ENCODE assay signal across 8 cellular contexts in genomic region chr1:15836772-15837669, GRCh38. TPM values are rescaled to one million over a fixed set of nuclear protein-coding genes. Genes with fewer than 3 reads are reported as not detected.
DNase-seq lines count a peak whose midpoint lies in the region; ATAC-seq and TF ChIP-seq lines count a peak whose summit lies in the region.

No MANE protein-coding gene starts in this region.

- H3K27ac ChIP-seq in epithelial cell of prostate = peak overlapping the region; percentile 100
- H3K27ac ChIP-seq in trophoblast cell (ENCODE audit: low read depth, low read length) = no peak overlapping the region
- peak overlapping the region; percentile 99 to 100 for H3K27ac ChIP-seq in uterus

- intact Hi-C loops in uterus (cut with DNase I; ENCODE audit: low total_unique reads) = no loop called here

- no peaks in the 10 kb centered on the region for H3K36me3 ChIP-seq in trophoblast cell (ENCODE audit: control insufficient read depth in 1 of 2, insufficient read depth in 2 of 2, low read length in 2 of 2)
- H3K36me3 ChIP-seq in uterus = no peaks in the 10 kb centered on the region

- no peak overlapping the region for H2BK5ac ChIP-seq in trophoblast cell (ENCODE audit: low read depth, low read length, poor library complexity)

- TF ChIP-seq CTCF in HFFc6 (IDR thresholded peaks at IDR 0.05) (no peak), uterus (IDR thresholded peaks at IDR 0.05) (no peak)

- H3K4me1 ChIP-seq in trophoblast cell (ENCODE audit: control insufficient read depth in 1 of 2, insufficient read depth in 2 of 2, low read length in 2 of 2) (peaks cover 3 to 5% of the 10 kb centered on the region in 2 experiments), uterus (peaks cover 0 to 5% of the 10 kb centered on the region in 2 donors)

- no peak overlapping the region for H2AK5ac ChIP-seq in trophoblast cell (ENCODE audit: low read length)

- H3K4me3 ChIP-seq in trophoblast cell (ENCODE audit: low read depth, low read length) = no peak overlapping the region
- no peak overlapping the region for H3K4me3 ChIP-seq in uterus

- ATAC-seq in GM18868 (IDR thresholded peaks at IDR 0.05; ENCODE audit: unreplicated experiment) = no peak

- peaks cover 1% of the 10 kb centered on the region; the same call in 1 of the 2 replicates for H3K27me3 Mint-ChIP-seq in HFFc6 (ENCODE audit: insufficient read depth)

- peak overlapping the region; percentile 34 for H4K8ac ChIP-seq in trophoblast cell (ENCODE audit: low read depth, low read length)

- H3K4me2 ChIP-seq in trophoblast cell (ENCODE audit: low read length) = no peak overlapping the region

- H3K18ac ChIP-seq in trophoblast cell (ENCODE audit: low read length) = peak overlapping the region; percentile 47

- peaks cover 14% of the 10 kb centered on the region for H3K79me1 ChIP-seq in trophoblast cell (ENCODE audit: low read length)

- H3K4ac ChIP-seq in trophoblast cell (ENCODE audit: low read depth, low read length) = no peak overlapping the region

- no peak overlapping the region for H2AFZ ChIP-seq in trophoblast cell (ENCODE audit: insufficient read depth, low read length, poor library complexity)

- H4K12ac ChIP-seq in trophoblast cell (ENCODE audit: low read depth, low read length) = peak overlapping the region; percentile 64

- no peak overlapping the region for H2BK12ac ChIP-seq in trophoblast cell (ENCODE audit: low read length)

- H3K9me3 ChIP-seq in trophoblast cell (ENCODE audit: insufficient read depth, low read depth, low read length) (no peaks in the 10 kb centered on the region), uterus (no peaks in the 10 kb centered on the region)

- H2BK120ac ChIP-seq in trophoblast cell (ENCODE audit: insufficient read depth, low read length, poor library complexity) = no peak overlapping the region

- H3K36me3 Mint-ChIP-seq in HFFc6 (ENCODE audit: low read depth) = peaks cover 1% of the 10 kb centered on the region

- H3K4me3 Mint-ChIP-seq in HFFc6 = no peak overlapping the region

- no peak overlapping the region for H4K91ac ChIP-seq in trophoblast cell (ENCODE audit: low read depth, low read length)

- peaks cover 10% of the 10 kb centered on the region for H3K79me2 ChIP-seq in trophoblast cell (ENCODE audit: control insufficient read depth, insufficient read depth, low read length, poor library complexity)

- no peak overlapping the region for H3K23ac ChIP-seq in trophoblast cell (ENCODE audit: low read length)

- H3K9me3 Mint-ChIP-seq in HFFc6 = no peaks in the 10 kb centered on the region

- H3K9ac ChIP-seq in trophoblast cell (ENCODE audit: low read length) = no peak overlapping the region

- no peak for TF ChIP-seq POLR2A in uterus (IDR thresholded peaks at IDR 0.05)

- DNase-seq in HFFc6 = no peak
- peak; percentile 67 to 73 for DNase-seq in activated CD4-positive, alpha-beta T cell treated with anti-CD3 and anti-CD28 coated beads for 4 hours
- DNase-seq in epithelial cell of prostate (ENCODE audit: low read depth, low spot score) = no peak
- peak; percentile 16 to 42 for DNase-seq in trophoblast cell
- peak; percentile 32 to 34 for DNase-seq in uterus
- no peak for DNase-seq in NCI-H524 treated with DMSO at 0.1 percent for 48 hours (lab: John Stamatoyannopoulos, UW)
- no peak for DNase-seq in cerebellar cortex (ENCODE audit: low spot score)

- no peak overlapping the region for H3K14ac ChIP-seq in trophoblast cell (ENCODE audit: low read length)

- no peaks in the 10 kb centered on the region for H3K27me3 ChIP-seq in trophoblast cell (ENCODE audit: insufficient read depth, low read length)
- H3K27me3 ChIP-seq in uterus = no peaks in the 10 kb centered on the region

- H3K27ac Mint-ChIP-seq in HFFc6 = peak overlapping the region; percentile 59

- no CpG with 5 or more reads among the region's 62 CpGs for WGBS in trophoblast cell (ENCODE audit: extremely low coverage, insufficient coverage, insufficient read length)

- H3K4me1 Mint-ChIP-seq in HFFc6 (ENCODE audit: low read depth) = peaks cover 18% of the 10 kb centered on the region

RNA-seq across cellular contexts. Expression of gene SPEN, which starts 10.5 kb away (rescaled TPM):
- total RNA-seq in HFFc6 (2021; fragmentation: NEBNext Ultra II Directional; extraction: Animal tissue kit (Norgen Biotek cat#: 25700)) = 10 to 100 TPM; 25.7 to 30.2 (median 27.6) TPM
- 21.2 and 21.4 TPM in 2 replicates for polyA plus RNA-seq in trophoblast cell (2013)
- 100 to 1,000 TPM in 1 of 4 donors, 10 to 100 TPM in 3; 18.8 to 104 (median 73.8) TPM for total RNA-seq in uterus

RNA-seq across cellular contexts. Expression of gene UQCRHL, which starts 29.6 kb away (rescaled TPM):
- total RNA-seq in HFFc6 (2021; fragmentation: NEBNext Ultra II Directional; extraction: Animal tissue kit (Norgen Biotek cat#: 25700)) = 1 to 10 TPM in 5 of 6 experiments, under 1 TPM in 1; 0.75 to 1.8 (median 1.5) TPM
- polyA plus RNA-seq in trophoblast cell (2013) = 2.1 TPM in 2 replicates
- total RNA-seq in uterus = 1 to 10 TPM in 2 of 4 donors, under 1 TPM in 1, not detected in 1; 0.59 to 1.9 (median 1.0) TPM

Comparison
In these comparisons a context has a peak if more than half of its experiments do, and no peak if none do; other contexts are left out.
1. DNase-seq: peak in activated CD4-positive, alpha-beta T cell treated with anti-CD3 and anti-CD28 coated beads for 4 hours (2 of 2), trophoblast cell (2 of 2) and uterus (2 of 2); none in HFFc6 (single experiment), epithelial cell of prostate (single experiment), NCI-H524 treated with DMSO at 0.1 percent for 48 hours (single experiment) and cerebellar cortex (single experiment).